ENCODE assay signal across 14 cellular contexts in the genomic region with DNA sequence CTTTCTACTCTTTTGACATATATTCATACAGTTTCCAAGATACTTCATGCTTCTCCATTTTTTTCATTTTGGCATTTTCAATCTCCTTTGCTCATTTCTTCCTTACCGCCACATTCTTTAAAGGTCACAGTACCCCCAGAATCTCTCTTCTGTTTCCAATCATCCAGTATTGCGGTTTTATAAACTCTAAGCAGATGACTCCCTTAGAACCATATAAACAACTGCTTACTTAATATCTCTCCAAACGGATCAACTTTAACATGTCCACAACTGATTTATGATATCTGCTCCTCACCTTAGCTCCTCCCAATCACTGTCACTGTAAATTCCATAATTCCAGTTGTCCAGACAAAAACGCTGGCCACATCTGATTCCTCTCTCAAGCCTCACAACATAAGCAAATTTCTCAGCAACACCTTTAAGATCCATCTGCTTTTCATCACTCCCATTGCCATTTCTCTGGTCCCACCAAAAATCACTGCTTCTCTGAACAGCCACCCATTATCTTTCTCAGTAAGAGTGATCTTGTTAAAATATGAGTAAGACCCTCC. TPM values are rescaled to one million over a fixed set of nuclear protein-coding genes. Genes with fewer than 3 reads are reported as not detected.
A peak's percentile ranks its signal among the peaks of the same experiment; 100 is the strongest.
DNase-seq lines count a peak whose midpoint lies in the region; ATAC-seq and TF ChIP-seq lines count a peak whose summit lies in the region.
"Had no signal": no experiment of that assay in that cellular context is flagged by ENCODE, and none has a peak within 500 bp of the region (broad histone marks: within the 10 kb centered on the region; RNA-seq: fewer than 3 reads in every experiment).

No MANE protein-coding gene starts in this region.

- CTCF ChIA-PET in activated naive CD4-positive, alpha-beta T cell treated with anti-CD3 and anti-CD28 coated beads, Interleukin-2, amount 10 ng/mL, durations not matched to agents 7 days and 5 days (lab: Charles Lee), result no interaction called here

- ATAC-seq in HG03378 (IDR thresholded peaks at IDR 0.05; ENCODE audit: unreplicated experiment), result no peak
- ATAC-seq: left lobe of liver had no signal

- peak overlapping the region; percentile 42 for H3K27ac Mint-ChIP-seq in activated naive CD4-positive, alpha-beta T cell treated with anti-CD3 and anti-CD28 coated beads, Interleukin-2, amount 10 ng/mL, durations not matched to agents 7 days and 5 days
- peak overlapping the region; percentile 88 for H3K27ac Mint-ChIP-seq in stimulated activated naive CD8-positive, alpha-beta T cell treated with anti-CD3 and anti-CD28 coated beads, Interleukin-15, Interleukin-2, amounts not matched to agents 100 ng/mL and 50 ng/mL, for 24 hours

- peaks cover 60% of the 10 kb centered on the region for H3K4me1 Mint-ChIP-seq in activated naive CD4-positive, alpha-beta T cell treated with anti-CD3 and anti-CD28 coated beads, Interleukin-2, amount 10 ng/mL, durations not matched to agents 7 days and 5 days
- peaks cover 97% of the 10 kb centered on the region for H3K4me1 Mint-ChIP-seq in stimulated activated naive CD8-positive, alpha-beta T cell treated with anti-CD3 and anti-CD28 coated beads, Interleukin-15, Interleukin-2, amounts not matched to agents 100 ng/mL and 50 ng/mL, for 24 hours (ENCODE audit: low read depth)

- H3K9me3 Mint-ChIP-seq in activated naive CD4-positive, alpha-beta T cell treated with anti-CD3 and anti-CD28 coated beads, Interleukin-2, amount 10 ng/mL, durations not matched to agents 7 days and 5 days, result no peaks in the 10 kb centered on the region
- no peaks in the 10 kb centered on the region for H3K9me3 Mint-ChIP-seq in stimulated activated naive CD8-positive, alpha-beta T cell treated with anti-CD3 and anti-CD28 coated beads, Interleukin-15, Interleukin-2, amounts not matched to agents 100 ng/mL and 50 ng/mL, for 24 hours

- no peak for TF ChIP-seq CTCF in VCaP (conservative IDR thresholded peaks at IDR 0.05)
- no peak for TF ChIP-seq CTCF in fibroblast of villous mesenchyme (IDR thresholded peaks at IDR 0.05; ENCODE audit: insufficient read depth, low read depth, low read length)

- H3K27me3 ChIP-seq in H7 (ENCODE audit: control insufficient read depth, insufficient read depth, low read length), result no peaks in the 10 kb centered on the region
- H3K27me3 ChIP-seq: suprapubic skin had no signal

- no peak for DNase-seq in activated naive CD4-positive, alpha-beta T cell treated with anti-CD3 and anti-CD28 coated beads, Interleukin-2, amount 10 ng/mL, durations not matched to agents 7 days and 5 days
- DNase-seq in activated naive CD4-positive, alpha-beta T cell (lab: John Stamatoyannopoulos, UW), result no peak
- DNase-seq in fibroblast of villous mesenchyme (ENCODE audit: low read depth) (peak; percentile 43), NCI-H2227 treated with DMSO at 0.1 percent for 48 hours (lab: John Stamatoyannopoulos, UW) (no peak), H7 (no peak)
- DNase-seq: activated T-cell treated with anti-CD3 and anti-CD28 coated beads, Interleukin-2, amount 50 U/mL, for 1 hour; KG1; NCI-H187 treated with DMSO at 0.1 percent for 48 hours; T-helper 9 cell had no signal

- no peak overlapping the region for H3K4me3 Mint-ChIP-seq in activated naive CD4-positive, alpha-beta T cell treated with anti-CD3 and anti-CD28 coated beads, Interleukin-2, amount 10 ng/mL, durations not matched to agents 7 days and 5 days
- H3K4me3 Mint-ChIP-seq in stimulated activated naive CD8-positive, alpha-beta T cell treated with anti-CD3 and anti-CD28 coated beads, Interleukin-15, Interleukin-2, amounts not matched to agents 100 ng/mL and 50 ng/mL, for 24 hours, result peak overlapping the region; percentile 46

- H3K4me3 ChIP-seq in fibroblast of villous mesenchyme (ENCODE audit: low read depth, low read length) (no peak overlapping the region), H7 (ENCODE audit: insufficient read depth, low read depth, low read length) (no peak overlapping the region)
- H3K4me3 ChIP-seq: suprapubic skin had no signal

- peak overlapping the region; percentile 48; the same call in 1 of the 2 replicates for H3K27ac ChIP-seq in VCaP
- H3K27ac ChIP-seq: suprapubic skin had no signal

- H3K36me3 ChIP-seq in H7 (replicated peaks; ENCODE audit: control insufficient read depth, insufficient read depth, low read length), result peaks cover 23% of the 10 kb centered on the region

- H3K27me3 Mint-ChIP-seq in activated naive CD4-positive, alpha-beta T cell treated with anti-CD3 and anti-CD28 coated beads, Interleukin-2, amount 10 ng/mL, durations not matched to agents 7 days and 5 days, result no peaks in the 10 kb centered on the region
- no peaks in the 10 kb centered on the region for H3K27me3 Mint-ChIP-seq in stimulated activated naive CD8-positive, alpha-beta T cell treated with anti-CD3 and anti-CD28 coated beads, Interleukin-15, Interleukin-2, amounts not matched to agents 100 ng/mL and 50 ng/mL, for 24 hours

- H3K36me3 Mint-ChIP-seq in activated naive CD4-positive, alpha-beta T cell treated with anti-CD3 and anti-CD28 coated beads, Interleukin-2, amount 10 ng/mL, durations not matched to agents 7 days and 5 days, result peaks cover 58% of the 10 kb centered on the region
- peaks cover 88% of the 10 kb centered on the region for H3K36me3 Mint-ChIP-seq in stimulated activated naive CD8-positive, alpha-beta T cell treated with anti-CD3 and anti-CD28 coated beads, Interleukin-15, Interleukin-2, amounts not matched to agents 100 ng/mL and 50 ng/mL, for 24 hours (ENCODE audit: low read depth)

RNA-seq across cellular contexts. Expression of a gene that starts 49.6 kb away (rescaled TPM):
- total RNA-seq in fibroblast of villous mesenchyme, result 551 and 671 TPM in 2 replicates
- total RNA-seq in H7 (2014; rRNA removed; shearing (Covaris generic)), result 1,394 and 2,138 TPM in 2 replicates
